Comparison of ENCODE assay signal across 8 cellular contexts in the genomic region with DNA sequence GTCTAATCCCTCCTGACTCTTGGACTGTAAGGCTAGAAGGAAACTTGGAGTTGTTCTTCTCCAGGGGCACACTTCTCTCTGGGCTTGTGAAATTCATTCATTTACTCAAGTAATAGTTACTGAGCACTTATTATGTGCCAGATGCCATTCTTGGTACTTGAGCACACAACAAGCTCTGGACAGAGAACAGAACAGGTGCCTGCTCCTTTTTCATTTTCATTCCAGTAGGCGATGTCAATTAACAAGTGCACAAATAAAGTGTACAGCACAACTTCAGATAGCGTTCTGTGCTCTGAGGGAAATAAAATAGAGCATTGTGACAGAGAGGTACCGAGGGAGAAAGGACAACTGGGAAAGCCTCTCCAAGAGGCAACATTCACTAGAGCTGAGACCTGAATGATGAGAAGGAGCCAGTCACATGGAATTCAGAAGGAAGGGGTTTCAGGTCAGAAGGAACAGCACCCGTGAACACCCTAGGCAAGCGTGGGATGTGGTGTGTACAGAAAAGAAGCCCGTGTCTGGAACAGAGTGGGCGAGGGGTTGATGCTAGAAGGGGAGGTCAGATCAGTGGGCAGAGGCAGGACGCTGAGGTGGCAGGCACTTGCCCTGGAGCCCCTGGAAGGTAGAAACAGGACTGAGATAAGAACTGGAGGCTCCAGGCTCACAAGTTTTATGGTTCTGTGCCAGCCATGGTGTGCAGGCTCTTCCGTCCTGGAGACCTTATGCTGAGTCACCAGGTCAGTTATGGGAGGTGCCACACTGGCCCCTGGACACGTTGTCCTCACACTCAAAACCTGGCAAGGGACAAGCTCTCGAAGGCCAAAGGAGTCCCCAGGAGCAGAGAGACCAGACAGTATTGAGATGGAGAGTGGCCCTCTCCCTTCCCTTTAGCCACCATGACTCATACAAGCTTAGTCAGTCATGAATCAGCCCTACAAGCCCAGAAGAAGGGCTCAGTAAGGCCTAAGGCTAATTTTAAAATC. TPM values are rescaled to one million over a fixed set of nuclear protein-coding genes. Genes with fewer than 3 reads are reported as not detected.
DNase-seq lines count a peak whose midpoint lies in the region; ATAC-seq and TF ChIP-seq lines count a peak whose summit lies in the region.
"Had no signal": no experiment of that assay in that cellular context is flagged by ENCODE, and none has a peak within 500 bp of the region (broad histone marks: within the 10 kb centered on the region; RNA-seq: fewer than 3 reads in every experiment).

No MANE protein-coding gene starts in this region.

- TF ChIP-seq EP300 in upper lobe of left lung (IDR thresholded peaks at IDR 0.05): peak in 1 of 4 donors; percentile 45

- peak; percentile 67 for DNase-seq in HT-29 (ENCODE audit: low spot score)
- DNase-seq in ascending aorta (ENCODE audit: low spot score in 2 of 2): peak; percentile 37 to 77
- DNase-seq in iris pigment epithelial cell (ENCODE audit: low read depth): peak; percentile 90
- DNase-seq in upper lobe of left lung: peak in 1 of 2 donors; percentile 81
- no peak for DNase-seq in NCI-H748 treated with DMSO at 0.1 percent for 48 hours (lab: John Stamatoyannopoulos, UW)
- no peak for DNase-seq in OCI-M2 (lab: John Stamatoyannopoulos, UW; ENCODE audit: unreplicated experiment)
- no peak for DNase-seq in naive thymus-derived CD8-positive, alpha-beta T cell
- DNase-seq: T-cell had no signal

- peaks cover 18 to 45% (median 21%) of the 10 kb centered on the region in 5 donors for H3K27me3 Mint-ChIP-seq in naive thymus-derived CD8-positive, alpha-beta T cell

- H3K4me3 Mint-ChIP-seq in naive thymus-derived CD8-positive, alpha-beta T cell: no peak overlapping the region
- H3K4me3 Mint-ChIP-seq: T-cell had no signal

- no peak overlapping the region for H3K4me3 ChIP-seq in ascending aorta
- H3K4me3 ChIP-seq in upper lobe of left lung: no peak overlapping the region

- intact Hi-C loops in ascending aorta (cut with DNase I): no loop called here

- H3K27ac ChIP-seq in ascending aorta (peak overlapping the region in 1 of 2 donors; percentile 15), upper lobe of left lung (peak overlapping the region in 3 of 4 donors; percentile 20 to 36 (median 28))

- H3K27ac Mint-ChIP-seq in naive thymus-derived CD8-positive, alpha-beta T cell: no peak overlapping the region
- H3K27ac Mint-ChIP-seq: T-cell had no signal

- no peak for TF ChIP-seq POLR2A in upper lobe of left lung (IDR thresholded peaks at IDR 0.05)

- no peaks in the 10 kb centered on the region for H3K36me3 Mint-ChIP-seq in naive thymus-derived CD8-positive, alpha-beta T cell
- H3K36me3 Mint-ChIP-seq: T-cell had no signal

- H3K9me3 Mint-ChIP-seq in naive thymus-derived CD8-positive, alpha-beta T cell: no peaks in the 10 kb centered on the region
- H3K9me3 Mint-ChIP-seq: T-cell had no signal

- no peaks in the 10 kb centered on the region for H3K4me1 ChIP-seq in ascending aorta
- H3K4me1 ChIP-seq in upper lobe of left lung: peaks cover 4 to 18% (median 12%) of the 10 kb centered on the region in 4 donors

- H3K27me3 ChIP-seq in ascending aorta: no peaks in the 10 kb centered on the region
- H3K27me3 ChIP-seq in upper lobe of left lung: no peaks in the 10 kb centered on the region

- ATAC-seq in upper lobe of left lung (ENCODE audit: low FRiP score in 2 of 2): peak; percentile 77 to 93
- ATAC-seq in naive thymus-derived CD8-positive, alpha-beta T cell: no peak
- ATAC-seq: T-cell had no signal

- 61 to 77% methylated on average over 11 of the region's 11 CpGs for WGBS in upper lobe of left lung, 2 donors

- H3K4me1 Mint-ChIP-seq in naive thymus-derived CD8-positive, alpha-beta T cell: peaks cover 0 to 2% (median 0%) of the 10 kb centered on the region in 4 donors
- H3K4me1 Mint-ChIP-seq: T-cell had no signal

- TF ChIP-seq CTCF in ascending aorta (IDR thresholded peaks at IDR 0.05): no peak
- no peak for TF ChIP-seq CTCF in upper lobe of left lung (IDR thresholded peaks at IDR 0.05)

- POLR2A ChIA-PET in naive thymus-derived CD8-positive, alpha-beta T cell (lab: Charles Lee): no interaction called here

- H3K9me3 ChIP-seq in ascending aorta (no peaks in the 10 kb centered on the region), upper lobe of left lung (no peaks in the 10 kb centered on the region)

- H3K36me3 ChIP-seq in ascending aorta (no peaks in the 10 kb centered on the region), upper lobe of left lung (no peaks in the 10 kb centered on the region)

RNA-seq across cellular contexts. Expression of a gene that starts 7.2 kb away (rescaled TPM):
- total RNA-seq in HT-29 (2014; rRNA removed; shearing (Covaris generic)): 13.6 and 20.7 TPM in 2 replicates
- 25.8 TPM for total RNA-seq in ascending aorta
- total RNA-seq in upper lobe of left lung: 10 to 100 TPM in 5 of 6 donors, 1 to 10 TPM in 1; 7.2 to 38.0 (median 21.0) TPM
- total RNA-seq in naive thymus-derived CD8-positive, alpha-beta T cell: not detected
- polyA plus RNA-seq in naive thymus-derived CD8-positive, alpha-beta T cell: not detected

Comparison
In these comparisons a context has a peak if more than half of its experiments do, and no peak if none do; other contexts are left out.
1. DNase-seq: peak in HT-29 (single experiment), ascending aorta (2 of 2) and iris pigment epithelial cell (single experiment); none in NCI-H748 treated with DMSO at 0.1 percent for 48 hours (single experiment), OCI-M2 (single experiment) and naive thymus-derived CD8-positive, alpha-beta T cell (0 of 10).
2. ATAC-seq: peak in upper lobe of left lung (2 of 2); none in naive thymus-derived CD8-positive, alpha-beta T cell (0 of 2).
3. RNA of a gene that starts 7.2 kb away (total RNA-seq): 25.8 TPM in ascending aorta (single experiment), 7.2 to 38.0 TPM in upper lobe of left lung and 13.6 to 20.7 TPM in HT-29; not detected in naive thymus-derived CD8-positive, alpha-beta T cell; every median in the first group is over 4 times any median in the second.